In genomic region chr7:85095816-85096215, GRCh38 we compare ENCODE assay signal across 16 cellular contexts.
"Had no signal": no experiment of that assay in that cellular context is flagged by ENCODE, and none has a peak within 500 bp of the region (broad histone marks: within the 10 kb centered on the region; RNA-seq: fewer than 3 reads in every experiment).

No MANE protein-coding gene starts in this region.

- H3K36me3 Mint-ChIP-seq: activated naive CD8-positive, alpha-beta T cell treated with anti-CD3 and anti-CD28 coated beads, Interleukin-2, amount 10 ng/mL, durations not matched to agents 7 days and 5 days; natural killer cell; stimulated activated naive B cell treated with anti-CD40 and anti-IgM and Interleukin-4, amounts not matched to agents 10 μg/mL and 1 μg/mL and 100 μg/mL, for 72 hours had no signal

- H3K4me1 ChIP-seq: breast epithelium, gastroesophageal sphincter, parathyroid adenoma had no signal

- H3K9me3 ChIP-seq: breast epithelium, gastroesophageal sphincter, heart left ventricle, neutrophil had no signal

- H3K36me3 ChIP-seq: breast epithelium, gastroesophageal sphincter, heart left ventricle, neutrophil, spleen had no signal

- H3K27ac Mint-ChIP-seq: activated CD4-positive, alpha-beta T cell treated with anti-CD3 and anti-CD28 coated beads, Interleukin-2, amount 10 ng/mL, durations not matched to agents 24 days and 14 days; activated CD8-positive, alpha-beta T cell treated with anti-CD3 and anti-CD28 coated beads, Interleukin-2, amount 10 ng/mL, durations not matched to agents 7 days and 5 days; activated naive CD8-positive, alpha-beta T cell treated with anti-CD3 and anti-CD28 coated beads, Interleukin-2, amount 10 ng/mL, durations not matched to agents 7 days and 5 days; activated T-cell treated with anti-CD3 and anti-CD28 coated beads, Interleukin-2, amount 50 U/mL, for 24 hours; activated T-helper 2 cell treated with anti-CD3 and anti-CD28 coated beads, Interferon-gamma antibody, Interleukin-2, Interleukin-4, amounts not matched to agents 10 μg/mL and 5 μg/mL and 100 μg/mL, durations not matched to agents 14 hours and 24 hours and 36 hours; natural killer cell; stimulated activated naive B cell treated with anti-CD40 and anti-IgM and Interleukin-4, amounts not matched to agents 10 μg/mL and 1 μg/mL and 100 μg/mL, for 72 hours had no signal

- H3K4me3 ChIP-seq: breast epithelium, dorsolateral prefrontal cortex, gastroesophageal sphincter, heart left ventricle, spleen had no signal

- ATAC-seq: activated CD8-positive, alpha-beta T cell treated with anti-CD3 and anti-CD28 coated beads, Interleukin-2, amount 10 ng/mL, durations not matched to agents 7 days and 5 days; gastroesophageal sphincter; natural killer cell; stimulated activated naive B cell treated with anti-CD40 and anti-IgM and Interleukin-4, amounts not matched to agents 10 μg/mL and 1 μg/mL and 100 μg/mL, for 72 hours had no signal

- H3K4me3 Mint-ChIP-seq: activated CD4-positive, alpha-beta T cell treated with anti-CD3 and anti-CD28 coated beads, Interleukin-2, amount 10 ng/mL, durations not matched to agents 24 days and 14 days; activated CD8-positive, alpha-beta T cell treated with anti-CD3 and anti-CD28 coated beads, Interleukin-2, amount 10 ng/mL, durations not matched to agents 7 days and 5 days; activated naive CD8-positive, alpha-beta T cell treated with anti-CD3 and anti-CD28 coated beads, Interleukin-2, amount 10 ng/mL, durations not matched to agents 7 days and 5 days; activated T-cell treated with anti-CD3 and anti-CD28 coated beads, Interleukin-2, amount 50 U/mL, for 24 hours; natural killer cell; stimulated activated naive B cell treated with anti-CD40 and anti-IgM and Interleukin-4, amounts not matched to agents 10 μg/mL and 1 μg/mL and 100 μg/mL, for 72 hours had no signal

- H3K4me1 Mint-ChIP-seq: activated CD4-positive, alpha-beta T cell treated with anti-CD3 and anti-CD28 coated beads, Interleukin-2, amount 10 ng/mL, durations not matched to agents 24 days and 14 days; activated naive CD8-positive, alpha-beta T cell treated with anti-CD3 and anti-CD28 coated beads, Interleukin-2, amount 10 ng/mL, durations not matched to agents 7 days and 5 days; natural killer cell; stimulated activated naive B cell treated with anti-CD40 and anti-IgM and Interleukin-4, amounts not matched to agents 10 μg/mL and 1 μg/mL and 100 μg/mL, for 72 hours had no signal

- H3K27me3 Mint-ChIP-seq: activated CD4-positive, alpha-beta T cell treated with anti-CD3 and anti-CD28 coated beads, Interleukin-2, amount 10 ng/mL, durations not matched to agents 24 days and 14 days; activated naive CD8-positive, alpha-beta T cell treated with anti-CD3 and anti-CD28 coated beads, Interleukin-2, amount 10 ng/mL, durations not matched to agents 7 days and 5 days; activated T-cell treated with anti-CD3 and anti-CD28 coated beads, Interleukin-2, amount 50 U/mL, for 24 hours; stimulated activated naive B cell treated with anti-CD40 and anti-IgM and Interleukin-4, amounts not matched to agents 10 μg/mL and 1 μg/mL and 100 μg/mL, for 72 hours had no signal

- H3K27me3 ChIP-seq: breast epithelium, dorsolateral prefrontal cortex, gastroesophageal sphincter, heart left ventricle, neutrophil, spleen had no signal

- DNase-seq: activated CD4-positive, alpha-beta T cell treated with anti-CD3 and anti-CD28 coated beads, Interleukin-2, amount 10 ng/mL, durations not matched to agents 24 days and 14 days; activated CD8-positive, alpha-beta T cell treated with anti-CD3 and anti-CD28 coated beads, Interleukin-2, amount 10 ng/mL, durations not matched to agents 7 days and 5 days; activated naive CD4-positive, alpha-beta T cell treated with Interleukin-2 at 50 U/mL for 16 hours; activated naive CD8-positive, alpha-beta T cell treated with anti-CD3 and anti-CD28 coated beads, Interleukin-2, amount 10 ng/mL, durations not matched to agents 7 days and 5 days; activated T-cell treated with anti-CD3 and anti-CD28 coated beads, Interleukin-2, amount 50 U/mL, for 24 hours; dorsolateral prefrontal cortex; mesendoderm; natural killer cell; spleen; stimulated activated naive B cell treated with anti-CD40 and anti-IgM and Interleukin-4, amounts not matched to agents 10 μg/mL and 1 μg/mL and 100 μg/mL, for 72 hours had no signal

- H3K27ac ChIP-seq: breast epithelium, dorsolateral prefrontal cortex, gastroesophageal sphincter, neutrophil, parathyroid adenoma had no signal

- H3K9me3 Mint-ChIP-seq: activated CD4-positive, alpha-beta T cell treated with anti-CD3 and anti-CD28 coated beads, Interleukin-2, amount 10 ng/mL, durations not matched to agents 24 days and 14 days; activated naive CD8-positive, alpha-beta T cell treated with anti-CD3 and anti-CD28 coated beads, Interleukin-2, amount 10 ng/mL, durations not matched to agents 7 days and 5 days; activated T-cell treated with anti-CD3 and anti-CD28 coated beads, Interleukin-2, amount 50 U/mL, for 24 hours; activated T-helper 2 cell treated with anti-CD3 and anti-CD28 coated beads, Interferon-gamma antibody, Interleukin-2, Interleukin-4, amounts not matched to agents 10 μg/mL and 5 μg/mL and 100 μg/mL, durations not matched to agents 14 hours and 24 hours and 36 hours; stimulated activated naive B cell treated with anti-CD40 and anti-IgM and Interleukin-4, amounts not matched to agents 10 μg/mL and 1 μg/mL and 100 μg/mL, for 72 hours had no signal
